In the genomic region with DNA sequence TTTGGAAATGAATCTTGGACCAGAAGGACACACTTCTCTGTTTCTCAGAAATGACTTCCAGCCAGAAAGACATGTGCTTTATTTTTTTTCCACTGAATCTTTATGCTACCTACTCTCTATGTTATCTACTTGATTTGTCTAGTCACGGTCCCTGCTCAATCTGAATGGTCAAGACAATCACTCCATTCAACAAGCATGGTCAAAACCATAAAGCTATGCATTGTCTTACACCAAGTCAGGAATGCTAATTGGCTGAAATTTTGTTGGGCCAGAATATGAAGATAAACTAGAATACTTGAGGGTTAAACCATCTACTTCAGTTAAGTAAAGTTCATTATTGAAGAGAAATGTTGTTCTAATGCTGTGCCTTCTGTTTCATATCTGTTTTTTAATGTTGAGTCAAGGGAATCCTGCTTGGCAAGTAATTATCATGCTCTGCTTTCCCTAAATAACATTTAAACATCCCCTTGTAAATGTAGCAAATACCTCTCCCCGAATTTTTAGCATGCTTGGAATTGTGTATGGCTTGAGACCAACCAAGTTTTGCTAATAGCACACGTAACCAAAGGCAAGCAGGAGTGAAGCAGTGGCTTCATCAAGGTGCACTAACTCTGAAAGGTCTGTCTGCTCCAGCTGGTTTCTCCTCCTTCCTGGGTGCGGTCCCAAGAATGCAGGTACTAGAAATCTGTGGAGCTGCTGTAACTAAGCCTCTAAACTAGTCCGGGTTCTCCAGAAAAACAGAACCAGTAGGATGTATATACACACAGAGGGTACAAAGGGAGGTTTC, we compare ENCODE assay signal across 1 cellular context.
TF ChIP-seq lines count a peak whose summit lies in the region.

No MANE protein-coding gene starts in this region.

TF ChIP-seq in IMR-90, 13 proteins besides CTCF, POLR2A, EP300 and RAD21 (continued from another document):
- TF ChIP-seq BHLHE40 (IDR thresholded peaks at IDR 0.05; ENCODE audit: low read depth, low read length) (no peak), NFE2L2 (IDR thresholded peaks at IDR 0.05; ENCODE audit: low read depth, low read length) (no peak), CEBPB (IDR thresholded peaks at IDR 0.05; ENCODE audit: low read depth, low read length) (no peak)
- TF ChIP-seq, protein P1, sequence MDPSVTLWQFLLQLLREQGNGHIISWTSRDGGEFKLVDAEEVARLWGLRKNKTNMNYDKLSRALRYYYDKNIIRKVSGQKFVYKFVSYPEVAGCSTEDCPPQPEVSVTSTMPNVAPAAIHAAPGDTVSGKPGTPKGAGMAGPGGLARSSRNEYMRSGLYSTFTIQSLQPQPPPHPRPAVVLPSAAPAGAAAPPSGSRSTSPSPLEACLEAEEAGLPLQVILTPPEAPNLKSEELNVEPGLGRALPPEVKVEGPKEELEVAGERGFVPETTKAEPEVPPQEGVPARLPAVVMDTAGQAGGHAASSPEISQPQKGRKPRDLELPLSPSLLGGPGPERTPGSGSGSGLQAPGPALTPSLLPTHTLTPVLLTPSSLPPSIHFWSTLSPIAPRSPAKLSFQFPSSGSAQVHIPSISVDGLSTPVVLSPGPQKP (IDR thresholded peaks at IDR 0.05; ENCODE audit: borderline replicate concordance, low read depth, low read length) = no peak
